18 cellular contexts compared by ENCODE assay signal in the genomic region with DNA sequence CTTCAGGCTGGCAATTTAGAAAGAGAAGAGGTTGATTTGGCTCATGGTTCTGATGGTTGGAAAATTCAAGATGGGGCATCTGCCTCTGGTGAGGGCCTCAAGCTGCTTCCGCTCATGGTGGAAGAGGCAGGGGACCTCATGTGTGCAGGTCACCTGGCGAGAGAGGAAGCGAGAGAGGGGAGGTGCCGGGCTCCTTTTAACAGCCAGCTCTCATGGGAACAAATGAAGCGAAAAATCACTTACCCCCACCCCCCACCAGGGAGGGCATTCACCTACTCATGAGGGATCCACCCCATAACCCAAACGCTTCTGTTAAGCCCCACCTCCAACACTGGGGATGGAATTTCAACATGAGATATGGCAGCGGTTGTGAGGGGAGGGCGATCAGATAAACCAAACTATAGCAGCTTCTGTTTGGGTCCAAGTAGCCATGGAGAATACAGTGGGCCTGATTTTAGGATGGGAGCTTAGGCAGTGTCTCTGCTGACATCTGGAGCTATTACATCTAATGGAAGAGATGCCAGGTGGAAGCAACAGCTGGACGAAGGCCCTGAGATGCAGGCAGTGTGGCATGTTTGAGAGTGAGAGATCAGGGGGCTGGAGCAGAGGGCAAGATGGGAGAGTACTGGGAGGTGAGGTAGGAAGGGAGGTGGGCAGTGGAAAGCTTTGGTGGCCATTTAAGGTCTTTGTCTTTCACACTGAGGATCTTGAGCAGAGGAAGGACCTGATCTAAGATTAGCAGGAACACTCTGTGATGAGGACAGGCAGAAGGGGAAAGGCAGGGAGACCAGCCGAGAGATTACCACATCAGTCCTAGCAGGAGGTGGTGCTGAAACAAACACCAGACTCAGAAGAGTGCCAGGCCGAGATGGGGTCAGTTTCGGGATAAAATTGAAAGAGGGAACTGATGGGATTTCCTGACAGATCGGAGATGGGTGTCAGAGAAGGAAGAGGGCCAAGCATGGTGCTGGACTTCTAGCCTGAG.
DNase-seq lines count a peak whose midpoint lies in the region; ATAC-seq and TF ChIP-seq lines count a peak whose summit lies in the region.
"Had no signal": no experiment of that assay in that cellular context is flagged by ENCODE, and none has a peak within 500 bp of the region (broad histone marks: within the 10 kb centered on the region; RNA-seq: fewer than 3 reads in every experiment).

No MANE protein-coding gene starts in this region.

- no peaks in the 10 kb centered on the region for H3K9me3 Mint-ChIP-seq in activated T-helper 2 cell treated with anti-CD3 and anti-CD28 coated beads, Interferon-gamma antibody, Interleukin-2, Interleukin-4, amounts not matched to agents 10 μg/mL and 5 μg/mL and 100 μg/mL, durations not matched to agents 14 hours and 24 hours and 36 hours
- H3K9me3 Mint-ChIP-seq in neural progenitor cell, result no peaks in the 10 kb centered on the region

- H3K27me3 ChIP-seq in GM06990 (replicated peaks; ENCODE audit: control insufficient read depth, insufficient read depth, low read length) (no peaks in the 10 kb centered on the region), neural progenitor cell (no peaks in the 10 kb centered on the region)
- H3K27me3 ChIP-seq: body of pancreas, gastrocnemius medialis, transverse colon had no signal

- H3K36me3 ChIP-seq in GM06990 (ENCODE audit: control insufficient read depth, insufficient read depth, low read length), result no peaks in the 10 kb centered on the region
- H3K36me3 ChIP-seq in neural progenitor cell, result no peaks in the 10 kb centered on the region
- H3K36me3 ChIP-seq: BE2C, gastrocnemius medialis, prostate gland, transverse colon had no signal

- H3K4me3 Mint-ChIP-seq in activated T-helper 2 cell treated with anti-CD3 and anti-CD28 coated beads, Interferon-gamma antibody, Interleukin-2, Interleukin-4, amounts not matched to agents 10 μg/mL and 5 μg/mL and 100 μg/mL, durations not matched to agents 14 hours and 24 hours and 36 hours (ENCODE audit: low read depth), result no peak overlapping the region
- H3K4me3 Mint-ChIP-seq in neural progenitor cell, result no peak overlapping the region

- H3K27ac ChIP-seq in neural progenitor cell, result no peak overlapping the region
- H3K27ac ChIP-seq: body of pancreas, prostate gland, transverse colon had no signal

- H3K27me3 Mint-ChIP-seq in activated T-helper 2 cell treated with anti-CD3 and anti-CD28 coated beads, Interferon-gamma antibody, Interleukin-2, Interleukin-4, amounts not matched to agents 10 μg/mL and 5 μg/mL and 100 μg/mL, durations not matched to agents 14 hours and 24 hours and 36 hours (ENCODE audit: low read depth), result no peaks in the 10 kb centered on the region
- peaks cover 9% of the 10 kb centered on the region for H3K27me3 Mint-ChIP-seq in neural progenitor cell (ENCODE audit: insufficient read depth, low read depth)

- H3K36me3 Mint-ChIP-seq in activated T-helper 2 cell treated with anti-CD3 and anti-CD28 coated beads, Interferon-gamma antibody, Interleukin-2, Interleukin-4, amounts not matched to agents 10 μg/mL and 5 μg/mL and 100 μg/mL, durations not matched to agents 14 hours and 24 hours and 36 hours (ENCODE audit: low read depth), result peaks cover 18% of the 10 kb centered on the region
- no peaks in the 10 kb centered on the region for H3K36me3 Mint-ChIP-seq in neural progenitor cell

- no peaks in the 10 kb centered on the region for H3K9me3 ChIP-seq in neural progenitor cell (ENCODE audit: low read depth)
- H3K9me3 ChIP-seq: BE2C, body of pancreas, gastrocnemius medialis, prostate gland, transverse colon had no signal

- no peaks in the 10 kb centered on the region for H3K79me2 ChIP-seq in neural progenitor cell (ENCODE audit: low read depth)

- no peaks in the 10 kb centered on the region for H4K20me1 ChIP-seq in neural progenitor cell (ENCODE audit: low read depth)

- no peaks in the 10 kb centered on the region for H3F3A ChIP-seq in neural progenitor cell (ENCODE audit: low read depth)

- no peaks in the 10 kb centered on the region for H3K4me1 ChIP-seq in neural progenitor cell
- H3K4me1 ChIP-seq: BE2C had no signal

- H3K9ac ChIP-seq in neural progenitor cell, result no peak overlapping the region

- H3K4me3 ChIP-seq in GM06990 (replicated peaks; ENCODE audit: low read depth, low read length) (no peak overlapping the region), neural progenitor cell (no peak overlapping the region)
- H3K4me3 ChIP-seq: body of pancreas, gastrocnemius medialis, prostate gland, transverse colon had no signal

- no peak overlapping the region for H3K4me2 ChIP-seq in neural progenitor cell

- H3K4me1 Mint-ChIP-seq in activated T-helper 2 cell treated with anti-CD3 and anti-CD28 coated beads, Interferon-gamma antibody, Interleukin-2, Interleukin-4, amounts not matched to agents 10 μg/mL and 5 μg/mL and 100 μg/mL, durations not matched to agents 14 hours and 24 hours and 36 hours (ENCODE audit: low read depth), result peaks cover 32% of the 10 kb centered on the region
- H3K4me1 Mint-ChIP-seq in neural progenitor cell, result peaks cover 17% of the 10 kb centered on the region

- ATAC-seq in HG02852 (IDR thresholded peaks at IDR 0.05; ENCODE audit: unreplicated experiment), result peak; percentile 60
- ATAC-seq in HG03457 (IDR thresholded peaks at IDR 0.05; ENCODE audit: unreplicated experiment), result no peak
- ATAC-seq: body of pancreas had no signal

- no peak for TF ChIP-seq CTCF in GM06990 (IDR thresholded peaks at IDR 0.05; ENCODE audit: insufficient read depth, low read length, poor library complexity, severe bottlenecking)
- no peak for TF ChIP-seq CTCF in neural progenitor cell (IDR thresholded peaks at IDR 0.05)

- H3K27ac Mint-ChIP-seq in activated T-helper 2 cell treated with anti-CD3 and anti-CD28 coated beads, Interferon-gamma antibody, Interleukin-2, Interleukin-4, amounts not matched to agents 10 μg/mL and 5 μg/mL and 100 μg/mL, durations not matched to agents 14 hours and 24 hours and 36 hours, result peak overlapping the region; percentile 36
- peak overlapping the region; percentile 4 for H3K27ac Mint-ChIP-seq in neural progenitor cell

- DNase-seq in GM06990 (ENCODE audit: extremely low read depth, insufficient read length), result peak; percentile 44
- DNase-seq in activated T-helper 2 cell treated with anti-CD3 and anti-CD28 coated beads, Interferon-gamma antibody, Interleukin-2, Interleukin-4, amounts not matched to agents 10 μg/mL and 5 μg/mL and 100 μg/mL, durations not matched to agents 14 hours and 24 hours and 36 hours (ENCODE audit: low spot score), result no peak
- DNase-seq in neural progenitor cell (ENCODE audit: low spot score), result no peak
- DNase-seq in activated CD4-positive, alpha-beta T cell treated with anti-CD3 and anti-CD28 coated beads, Interleukin-2, amount 50 U/mL, for 4 hours, result no peak
- no peak for DNase-seq in midbrain (lab: John Stamatoyannopoulos, UW)
- DNase-seq: BE2C, body of pancreas, EL, gastrocnemius medialis, GOT3, Kasumi-1, NCI-H146, NCI-H446, SW 1271, transverse colon had no signal

- intact Hi-C loops in activated T-helper 2 cell treated with anti-CD3 and anti-CD28 coated beads, Interferon-gamma antibody, Interleukin-2, Interleukin-4, amounts not matched to agents 10 μg/mL and 5 μg/mL and 100 μg/mL, durations not matched to agents 14 hours and 24 hours and 36 hours (cut with micrococcal nuclease), result no loop called here

- H2AFZ ChIP-seq in neural progenitor cell (replicated peaks), result no peak overlapping the region
